Comparison of ENCODE assay signal across 13 cellular contexts in genomic region chr18:2984703-2985261, GRCh38. TPM values are rescaled to one million over a fixed set of nuclear protein-coding genes. Genes with fewer than 3 reads are reported as not detected.
DNase-seq lines count a peak whose midpoint lies in the region; ATAC-seq, FAIRE-seq and TF ChIP-seq lines count a peak whose summit lies in the region.
"Had no signal": no experiment of that assay in that cellular context is flagged by ENCODE, and none has a peak within 500 bp of the region (broad histone marks: within the 10 kb centered on the region; RNA-seq: fewer than 3 reads in every experiment).

No MANE protein-coding gene starts in this region.

- peaks cover 17% of the 10 kb centered on the region for H3K36me3 Mint-ChIP-seq in T-helper 1 cell treated with Interleukin-12 subunit alpha and Interleukin-12 subunit beta and Interleukin-4 antibody, amounts not matched to agents 30 μg/mL and 1 μg/mL, for 36 hours (ENCODE audit: low read depth)
- peaks cover 7% of the 10 kb centered on the region for H3K36me3 Mint-ChIP-seq in T-cell

- H3K36me3 ChIP-seq in small intestine (ENCODE audit: control insufficient read depth in 2 of 2, insufficient read depth in 2 of 2, low read length in 2 of 2), result no peaks in the 10 kb centered on the region
- H3K36me3 ChIP-seq: ascending aorta, esophagus muscularis mucosa had no signal

- H3K27ac Mint-ChIP-seq in T-helper 1 cell treated with Interleukin-12 subunit alpha and Interleukin-12 subunit beta and Interleukin-4 antibody, amounts not matched to agents 30 μg/mL and 1 μg/mL, for 36 hours, result peak overlapping the region; percentile 80
- H3K27ac Mint-ChIP-seq in T-cell, result peak overlapping the region; percentile 89 to 97

- H3K27me3 Mint-ChIP-seq in T-helper 1 cell treated with Interleukin-12 subunit alpha and Interleukin-12 subunit beta and Interleukin-4 antibody, amounts not matched to agents 30 μg/mL and 1 μg/mL, for 36 hours (ENCODE audit: low read depth), result no peaks in the 10 kb centered on the region
- no peaks in the 10 kb centered on the region for H3K27me3 Mint-ChIP-seq in T-cell

- 13 to 73% (median 50%) methylated on average over 2 of the region's 2 CpGs for WGBS in small intestine, 3 donors

- H3K4me1 Mint-ChIP-seq in T-helper 1 cell treated with Interleukin-12 subunit alpha and Interleukin-12 subunit beta and Interleukin-4 antibody, amounts not matched to agents 30 μg/mL and 1 μg/mL, for 36 hours (ENCODE audit: low read depth), result peaks cover 61% of the 10 kb centered on the region
- peaks cover 59 to 82% (median 72%) of the 10 kb centered on the region in 3 donors for H3K4me1 Mint-ChIP-seq in T-cell

- no peak for ATAC-seq in T-cell (replicated peaks in 1 of 4)
- peak; percentile 54 for ATAC-seq in foreskin keratinocyte

- CTCF ChIA-PET in T-cell (lab: Charles Lee), result interaction anchor here (0.6 to 8.5 kb wide), 49 partner anchors 8 to 268 kb away, joined by 3 to 197 read pairs (median 5); no protein-coding TSS in a partner anchor

- FAIRE-seq in small intestine (lab: Jason Lieb, UNC), result no peak

- H3K27ac ChIP-seq in foreskin keratinocyte (no peak overlapping the region), small intestine (ENCODE audit: low read depth in 1 of 2, low read length in 1 of 2) (peak overlapping the region; percentile 83 to 85)
- H3K27ac ChIP-seq: ascending aorta, esophagus muscularis mucosa had no signal

- TF ChIP-seq CTCF in foreskin keratinocyte (conservative IDR thresholded peaks at IDR 0.05), result no peak

- DNase-seq in T-helper 1 cell (no peak), T-cell (no peak), foreskin keratinocyte (no peak), small intestine (peak; percentile 99), HPDE6-E6E7 (ENCODE audit: extremely low spot score) (no peak), putamen (ENCODE audit: low spot score) (no peak)
- DNase-seq in stimulated activated CD4-positive, alpha-beta T cell treated with anti-CD3 and anti-CD28 coated beads, Interleukin-15, amount 100 ng/mL, for 24 hours, result no peak
- DNase-seq: 8988T, NCI-H2107, occipital lobe had no signal

- no peaks in the 10 kb centered on the region for H3K9me3 ChIP-seq in small intestine (ENCODE audit: control insufficient read depth, low read depth)
- H3K9me3 ChIP-seq: ascending aorta, esophagus muscularis mucosa had no signal

- no peaks in the 10 kb centered on the region for H3K9me3 Mint-ChIP-seq in T-helper 1 cell treated with Interleukin-12 subunit alpha and Interleukin-12 subunit beta and Interleukin-4 antibody, amounts not matched to agents 30 μg/mL and 1 μg/mL, for 36 hours
- H3K9me3 Mint-ChIP-seq in T-cell, result no peaks in the 10 kb centered on the region

- H3K4me1 ChIP-seq in foreskin keratinocyte (peaks cover 6% of the 10 kb centered on the region), small intestine (ENCODE audit: control insufficient read depth in 2 of 2, insufficient read depth in 1 of 2, low read depth in 1 of 2, low read length in 1 of 2) (peaks cover 3 to 16% of the 10 kb centered on the region in 2 donors)

- POLR2A ChIA-PET in T-cell (lab: Charles Lee), result interaction anchor here (0.5 to 1.1 kb wide), 7 partner anchors 20 to 464 kb away, joined by 3 to 4 read pairs (median 4); no protein-coding TSS in a partner anchor

- H3K4me3 Mint-ChIP-seq in T-helper 1 cell treated with Interleukin-12 subunit alpha and Interleukin-12 subunit beta and Interleukin-4 antibody, amounts not matched to agents 30 μg/mL and 1 μg/mL, for 36 hours, result peak overlapping the region; percentile 35
- peak overlapping the region in 1 of 3 donors; percentile 76 for H3K4me3 Mint-ChIP-seq in T-cell

- H3K27me3 ChIP-seq in foreskin keratinocyte (no peaks in the 10 kb centered on the region), small intestine (ENCODE audit: control insufficient read depth in 2 of 2, insufficient read depth in 2 of 2, low read length in 2 of 2) (no peaks in the 10 kb centered on the region)
- H3K27me3 ChIP-seq: ascending aorta, esophagus muscularis mucosa had no signal

- H3K4me3 ChIP-seq in small intestine (ENCODE audit: low read depth in 1 of 2, low read length in 2 of 2), result no peak overlapping the region
- H3K4me3 ChIP-seq: ascending aorta, esophagus muscularis mucosa had no signal

RNA-seq across cellular contexts. Expression of gene LPIN2, which starts 28.2 kb away (rescaled TPM):
- total RNA-seq in T-cell (100 to 1,000 TPM in 1 of 5 donors, 10 to 100 TPM in 4; 78.9 to 107 (median 88.8) TPM), foreskin keratinocyte (6.6 and 7.3 TPM in 2 replicates)
- polyA plus RNA-seq in foreskin keratinocyte (1.5 and 1.6 TPM in 2 replicates), small intestine (10 to 100 TPM; 20.0 to 91.5 (median 63.0) TPM)
